Comparison of ENCODE assay signal across 22 cellular contexts in genomic region chr3:55795736-55796135, GRCh38.
A peak's percentile ranks its signal among the peaks of the same experiment; 100 is the strongest.
DNase-seq lines count a peak whose midpoint lies in the region; ATAC-seq, FAIRE-seq and TF ChIP-seq lines count a peak whose summit lies in the region.
"Had no signal": no experiment of that assay in that cellular context is flagged by ENCODE, and none has a peak within 500 bp of the region (broad histone marks: within the 10 kb centered on the region; RNA-seq: fewer than 3 reads in every experiment).

No MANE protein-coding gene starts in this region.

- DNase-seq in GM23248 (peak; percentile 4), adipocyte (ENCODE audit: low read depth) (peak; percentile 50), foreskin fibroblast (peak; percentile 10), renal cortical epithelial cell (ENCODE audit: low read depth) (peak; percentile 65), NCI-H774 (lab: John Stamatoyannopoulos, UW) (no peak), frontal cortex (ENCODE audit: low spot score in 2 of 2) (no peak)
- DNase-seq: activated CD8-positive, alpha-beta memory T cell treated with anti-CD3 and anti-CD28 coated beads, Interleukin-2, amount 10 ng/mL, durations not matched to agents 7 days and 5 days; activated naive CD4-positive, alpha-beta T cell treated with Interleukin-2 at 50 U/mL for 16 hours; adrenal gland; cortex of kidney; islet precursor cell; NCI-H187; NCI-H524 treated with DMSO at 0.1 percent for 48 hours; Peyer's patch; sigmoid colon; stimulated activated CD4-positive, alpha-beta T cell treated with anti-CD3 and anti-CD28 coated beads, Interleukin-4, amount 100 ng/mL, for 4 hours had no signal

- H3K27ac ChIP-seq in GM23248 (no peak overlapping the region), gastroesophageal sphincter (no peak overlapping the region)
- H3K27ac ChIP-seq: adrenal gland, esophagus muscularis mucosa, Peyer's patch, sigmoid colon had no signal

- TF ChIP-seq CTCF in foreskin fibroblast (IDR thresholded peaks at IDR 0.05; ENCODE audit: low read depth, low read length) (no peak), gastroesophageal sphincter (IDR thresholded peaks at IDR 0.05) (no peak)

- no peak for FAIRE-seq in frontal cortex (lab: Jason Lieb, UNC)
- FAIRE-seq: GM12892, H1 had no signal

- in situ Hi-C loops in GM23248 (cut with MboI): no loop called here

- TF ChIP-seq POLR2A in gastroesophageal sphincter (IDR thresholded peaks at IDR 0.05): no peak

- no peaks in the 10 kb centered on the region for H3K79me2 ChIP-seq in GM23248 (ENCODE audit: insufficient read depth)

- H3K9me3 ChIP-seq in GM23248 (ENCODE audit: low read depth): no peaks in the 10 kb centered on the region
- no peaks in the 10 kb centered on the region for H3K9me3 ChIP-seq in adipocyte (ENCODE audit: control insufficient read depth, low read length)
- H3K9me3 ChIP-seq in gastroesophageal sphincter: no peaks in the 10 kb centered on the region
- H3K9me3 ChIP-seq: adrenal gland, esophagus muscularis mucosa, Peyer's patch, sigmoid colon had no signal

- H3K4me3 ChIP-seq in GM23248 (no peak overlapping the region), adipocyte (ENCODE audit: low read length) (no peak overlapping the region), foreskin fibroblast (ENCODE audit: low read depth in 1 of 2, low read length in 2 of 2) (no peak overlapping the region), gastroesophageal sphincter (no peak overlapping the region)
- H3K4me3 ChIP-seq: adrenal gland, esophagus muscularis mucosa, Peyer's patch, sigmoid colon had no signal

- H3K4me1 ChIP-seq in GM23248 (ENCODE audit: insufficient read depth): no peaks in the 10 kb centered on the region
- H3K4me1 ChIP-seq in adipocyte (ENCODE audit: control insufficient read depth, insufficient read depth, low read length): no peaks in the 10 kb centered on the region
- H3K4me1 ChIP-seq in gastroesophageal sphincter: no peaks in the 10 kb centered on the region
- H3K4me1 ChIP-seq: adrenal gland, Peyer's patch, sigmoid colon had no signal

- TF ChIP-seq EP300 in gastroesophageal sphincter (IDR thresholded peaks at IDR 0.05): no peak

- no peaks in the 10 kb centered on the region for H3F3A ChIP-seq in GM23248 (ENCODE audit: insufficient read depth)

- H3K36me3 ChIP-seq in GM23248 (ENCODE audit: low read depth) (no peaks in the 10 kb centered on the region), adipocyte (ENCODE audit: control insufficient read depth, insufficient read depth, low read length, severe bottlenecking) (no peaks in the 10 kb centered on the region), gastroesophageal sphincter (no peaks in the 10 kb centered on the region)
- H3K36me3 ChIP-seq: adrenal gland, esophagus muscularis mucosa, Peyer's patch, sigmoid colon had no signal

- H3K27me3 ChIP-seq in GM23248 (replicated peaks; ENCODE audit: insufficient read depth): no peaks in the 10 kb centered on the region; the same call in 1 of the 2 replicates
- no peaks in the 10 kb centered on the region for H3K27me3 ChIP-seq in adipocyte (replicated peaks; ENCODE audit: control insufficient read depth, insufficient read depth, low read length)
- no peaks in the 10 kb centered on the region for H3K27me3 ChIP-seq in gastroesophageal sphincter
- H3K27me3 ChIP-seq: adrenal gland, esophagus muscularis mucosa, Peyer's patch, sigmoid colon had no signal

- no peak overlapping the region for H2AFZ ChIP-seq in GM23248

- no peak overlapping the region for H3K4me2 ChIP-seq in GM23248 (ENCODE audit: unreplicated experiment)

- ATAC-seq in gastroesophageal sphincter: no peak
- ATAC-seq: activated CD8-positive, alpha-beta memory T cell treated with anti-CD3 and anti-CD28 coated beads, Interleukin-2, amount 10 ng/mL, durations not matched to agents 7 days and 5 days; stimulated activated memory B cell treated with anti-CD40 and anti-IgM and Interleukin-4, amounts not matched to agents 10 μg/mL and 1 μg/mL and 100 μg/mL, for 72 hours; WTC11 had no signal

- no peak overlapping the region for H3K9ac ChIP-seq in GM23248
- no peak overlapping the region for H3K9ac ChIP-seq in adipocyte (ENCODE audit: low read length)

- no peaks in the 10 kb centered on the region; the same call in 1 of the 2 replicates for H4K20me1 ChIP-seq in GM23248 (ENCODE audit: insufficient read depth)

- H3K9me2 ChIP-seq in GM23248 (ENCODE audit: insufficient read depth): no peaks in the 10 kb centered on the region

Comparison
In these comparisons a context has a peak if more than half of its experiments do, and no peak if none do; other contexts are left out.
1. DNase-seq: peak in GM23248 (single experiment), adipocyte (single experiment), foreskin fibroblast (2 of 2) and renal cortical epithelial cell (single experiment); none in NCI-H774 (single experiment) and frontal cortex (0 of 2).